Comparison of ENCODE assay signal across 11 cellular contexts in the genomic region with DNA sequence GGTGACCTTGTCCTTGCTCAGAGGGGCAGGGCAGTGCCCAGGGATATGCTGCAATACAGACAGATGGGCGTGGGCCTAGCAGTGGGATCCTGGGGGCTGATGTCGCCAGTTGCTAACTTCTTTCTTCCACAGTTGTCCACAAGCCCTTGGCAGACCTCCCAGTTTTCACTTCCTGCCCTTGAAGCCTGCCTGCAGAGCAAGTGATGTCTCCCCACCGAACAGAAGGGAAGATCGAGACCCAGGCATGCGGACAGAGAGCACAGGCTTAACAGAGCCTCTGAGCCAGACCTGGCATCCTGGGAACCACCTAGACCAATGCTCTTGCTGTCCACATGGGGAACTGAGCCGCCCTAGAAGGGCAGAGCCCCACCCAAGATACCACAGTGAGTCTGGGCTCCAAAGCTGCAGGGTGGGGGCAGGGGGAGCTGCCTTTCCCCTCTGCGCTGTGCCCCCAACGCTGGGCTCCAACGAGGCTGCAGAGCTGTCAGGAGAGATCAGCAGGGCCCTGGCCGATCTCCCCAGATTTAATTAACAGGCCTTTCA. TPM values are rescaled to one million over a fixed set of nuclear protein-coding genes. Genes with fewer than 3 reads are reported as not detected.
DNase-seq lines count a peak whose midpoint lies in the region; ATAC-seq and TF ChIP-seq lines count a peak whose summit lies in the region.
"Had no signal": no experiment of that assay in that cellular context is flagged by ENCODE, and none has a peak within 500 bp of the region (broad histone marks: within the 10 kb centered on the region; RNA-seq: fewer than 3 reads in every experiment).

No MANE protein-coding gene starts in this region.

- no peaks in the 10 kb centered on the region for H3K36me3 ChIP-seq in vagina

- H3K4me3 ChIP-seq in coronary artery (no peak overlapping the region), vagina (no peak overlapping the region)

- DNase-seq in NCI-H82 (lab: John Stamatoyannopoulos, UW) (peak; percentile 56), NCI-H82 treated with DMSO at 0.1 percent for 48 hours (lab: John Stamatoyannopoulos, UW; ENCODE audit: unreplicated experiment) (no peak), RWPE1 (ENCODE audit: low spot score) (peak; percentile 52), fibroblast of the conjunctiva (ENCODE audit: low read depth) (peak; percentile 21), stromal cell of bone marrow (ENCODE audit: low read depth) (peak; percentile 10), coronary artery (ENCODE audit: low spot score) (no peak), vagina (ENCODE audit: extremely low spot score in 2 of 2) (no peak)
- DNase-seq: NCI-H1930; occipital lobe; stimulated activated naive CD8-positive, alpha-beta T cell treated with anti-CD3 and anti-CD28 coated beads, Interleukin-15, Interleukin-2, amounts not matched to agents 100 U/mL and 50 U/mL, for 24 hours had no signal

- H3K27me3 ChIP-seq in vagina: no peaks in the 10 kb centered on the region

- intact Hi-C loops in vagina (cut with DNase I): no loop called here

- H3K27ac ChIP-seq in RWPE1 (peak overlapping the region; percentile 54), coronary artery (no peak overlapping the region), vagina (no peak overlapping the region)

- no peaks in the 10 kb centered on the region for H3K9me3 ChIP-seq in vagina

- CTCF ChIA-PET in RWPE1 (lab: Yijun Ruan, JAX): interaction anchor here (0.7 to 0.8 kb wide), 3 partner anchors 11 to 21 kb away, joined by 3 to 7 read pairs (median 4); no protein-coding TSS in a partner anchor

- POLR2A ChIA-PET in RWPE1 (lab: Yijun Ruan, JAX; ENCODE audit: low non-redundant PET): no interaction called here

- ATAC-seq in HG03280 (IDR thresholded peaks at IDR 0.05; ENCODE audit: unreplicated experiment): no peak
- ATAC-seq: stimulated activated naive CD8-positive, alpha-beta T cell treated with anti-CD3 and anti-CD28 coated beads, Interleukin-15, Interleukin-2, amounts not matched to agents 100 U/mL and 50 U/mL, for 24 hours had no signal

- TF ChIP-seq CTCF in RWPE1 (conservative IDR thresholded peaks at IDR 0.05; ENCODE audit: low read depth) (no peak), coronary artery (IDR thresholded peaks at IDR 0.05) (no peak), vagina (IDR thresholded peaks at IDR 0.05) (no peak)

- no peaks in the 10 kb centered on the region for H3K4me1 ChIP-seq in vagina

- no peak for TF ChIP-seq POLR2A in vagina (IDR thresholded peaks at IDR 0.05)

RNA-seq across cellular contexts. Expression of a gene that starts 13.5 kb away (rescaled TPM):
- total RNA-seq in vagina: 13.3 TPM

RNA-seq across cellular contexts. Expression of a gene that starts 56.4 kb away (rescaled TPM):
- total RNA-seq in vagina: not detected

Comparison
In these comparisons a context has a peak if more than half of its experiments do, and no peak if none do; other contexts are left out.
1. DNase-seq: peak in NCI-H82 (single experiment), RWPE1 (single experiment), fibroblast of the conjunctiva (single experiment) and stromal cell of bone marrow (single experiment); none in NCI-H82 treated with DMSO at 0.1 percent for 48 hours (single experiment), coronary artery (single experiment) and vagina (0 of 2).